Comparison of ENCODE assay signal across 8 cellular contexts in genomic region chr10:110225756-110226554, GRCh38. TPM values are rescaled to one million over a fixed set of nuclear protein-coding genes. Genes with fewer than 3 reads are reported as not detected.
A peak's percentile ranks its signal among the peaks of the same experiment; 100 is the strongest.
DNase-seq lines count a peak whose midpoint lies in the region; ATAC-seq and TF ChIP-seq lines count a peak whose summit lies in the region.

No MANE protein-coding gene starts in this region.

- BruUV-seq in Calu3 (replicated peaks; lab: Mats Ljungman, UMichigan), result no TSS peak

- no peak for TF ChIP-seq CTCF in Calu3 (IDR thresholded peaks at IDR 0.05; ENCODE audit: unreplicated experiment)
- peak; percentile 62 for TF ChIP-seq CTCF in epithelial cell of esophagus (IDR thresholded peaks at IDR 0.05; ENCODE audit: insufficient read depth, low read depth, low read length, missing control alignments)

- peak overlapping the region; percentile 76 for H3K4me3 Mint-ChIP-seq in Calu3 (ENCODE audit: low read depth, unreplicated experiment)

- ATAC-seq in GM21423 (IDR thresholded peaks at IDR 0.05; ENCODE audit: unreplicated experiment), result peak; percentile 75

- intact Hi-C loops in Calu3 (cut with micrococcal nuclease; ENCODE audit: unreplicated experiment), result loop anchor here (2.0 kb wide), 1 partner anchor 15 kb away; no protein-coding TSS in a partner anchor

- peaks cover 36% of the 10 kb centered on the region for H3K36me3 Mint-ChIP-seq in Calu3 (ENCODE audit: insufficient read depth, unreplicated experiment)

- H3K27ac Mint-ChIP-seq in Calu3 (ENCODE audit: unreplicated experiment), result peak overlapping the region; percentile 82

- CTCF ChIA-PET in Calu3 (lab: Charles Lee), result interaction anchor here (0.7 to 0.9 kb wide), 2 partner anchors 51 to 171 kb away, joined by 3 to 8 read pairs; no protein-coding TSS in a partner anchor

- H3K27me3 Mint-ChIP-seq in Calu3 (ENCODE audit: unreplicated experiment), result no peaks in the 10 kb centered on the region

- DNase-seq in Calu3 (peak; percentile 82), HUDEP-2 (lab: John Stamatoyannopoulos, UW; ENCODE audit: unreplicated experiment in 76 of 76) (peak in 73 of 76 experiments; percentile 20 to 91 (median 82)), NOMO-1 treated with dmso at 0.1 percent for 144 hours (lab: John Stamatoyannopoulos, UW; ENCODE audit: unreplicated experiment) (peak; percentile 85), activated T-cell treated with anti-CD3 and anti-CD28 coated beads for 1 hour (ENCODE audit: low read depth) (peak; percentile 82), epithelial cell of esophagus (ENCODE audit: low read depth) (peak; percentile 95), middle frontal gyrus (ENCODE audit: extremely low spot score, low spot score) (peak; percentile 92)
- DNase-seq in stimulated activated CD8-positive, alpha-beta memory T cell treated with anti-CD3 and anti-CD28 coated beads, Interleukin-15, amount 100 ng/mL, for 48 hours (ENCODE audit: low read depth in 2 of 2), result peak; percentile 79

- peak overlapping the region; percentile 60 for H3K4me3 ChIP-seq in epithelial cell of esophagus (ENCODE audit: low read length)

- H3K4me1 Mint-ChIP-seq in Calu3 (ENCODE audit: low read depth, unreplicated experiment), result peaks cover 16% of the 10 kb centered on the region

- H3K9me3 Mint-ChIP-seq in Calu3 (ENCODE audit: low read depth, unreplicated experiment), result no peaks in the 10 kb centered on the region

RNA-seq across cellular contexts. Expression of gene MXI1, which starts 18.6 kb away (rescaled TPM):
- 8.1 and 8.4 TPM in 2 replicates for total RNA-seq in Calu3 (2022)

Comparison
In these comparisons a context has a peak if more than half of its experiments do, and no peak if none do; other contexts are left out.
1. Peak in every context shown above with its lines: DNase-seq, ATAC-seq and H3K4me3 ChIP-seq.